Comparison of ENCODE assay signal across 1 cellular context in the genomic region with DNA sequence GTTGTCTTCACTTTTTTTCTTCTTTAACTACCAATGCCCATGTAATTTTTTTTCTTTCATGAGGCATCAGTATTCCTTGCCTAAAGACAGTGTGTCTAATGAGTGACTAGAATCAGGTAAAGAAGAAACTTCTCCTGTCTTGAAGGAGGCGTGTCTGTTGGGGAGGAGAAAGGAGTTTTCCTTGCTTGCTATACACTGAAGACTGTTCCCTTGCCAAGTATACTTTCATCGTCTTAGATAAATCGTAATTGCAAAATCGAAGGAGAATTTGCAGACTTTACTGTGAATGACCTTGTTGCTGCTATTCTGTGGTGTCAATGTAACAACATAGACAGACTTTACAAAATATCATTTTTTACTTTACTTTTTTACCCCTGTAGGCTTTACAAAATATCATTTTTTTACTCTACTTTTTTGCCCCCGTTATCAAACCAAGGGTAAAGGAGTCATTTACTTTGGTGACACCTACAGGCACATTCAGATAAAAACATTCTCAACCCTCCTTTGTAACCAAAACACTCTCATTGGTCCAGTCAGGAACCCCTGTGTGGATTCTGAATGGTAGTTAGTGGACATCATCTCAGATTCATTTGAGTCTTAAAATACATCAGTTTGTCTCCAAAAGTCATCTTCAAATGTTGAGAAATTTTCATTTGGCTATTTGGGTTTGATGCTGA.
TF ChIP-seq lines count a peak whose summit lies in the region.

No MANE protein-coding gene starts in this region.

TF ChIP-seq in GM23338, 12 proteins besides CTCF, POLR2A, EP300 and RAD21:
- TF ChIP-seq ZNF114 (CRISPR knock-in tag; IDR thresholded peaks at IDR 0.05), result no peak
- TF ChIP-seq ZNF331 (CRISPR knock-in tag; IDR thresholded peaks at IDR 0.05; ENCODE audit: low read depth), result no peak
TF ChIP-seq in GM23338: peak in this region for 0.
